Comparison of ENCODE assay signal across 8 cellular contexts in the genomic region with DNA sequence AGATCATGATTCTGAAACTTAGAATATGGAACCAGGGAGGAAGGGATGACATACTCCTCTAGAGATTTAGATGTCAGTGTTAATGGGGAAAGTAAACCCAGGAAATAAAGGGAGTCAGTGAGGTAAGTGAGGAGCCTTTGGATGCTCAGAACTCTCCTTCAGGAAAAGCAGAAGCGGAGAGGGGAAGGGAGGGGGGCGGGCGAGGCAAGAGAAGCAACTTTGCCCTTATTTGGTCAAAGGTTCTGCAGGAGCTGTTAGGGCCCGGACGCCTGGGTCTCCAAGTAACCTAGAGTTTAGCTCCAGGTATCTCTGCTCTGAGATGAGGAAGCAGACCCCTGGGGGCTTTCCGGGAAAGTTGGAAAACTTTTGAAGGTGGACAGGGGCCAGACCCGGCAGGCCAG. TPM values are rescaled to one million over a fixed set of nuclear protein-coding genes. Genes with fewer than 3 reads are reported as not detected.
A peak's percentile ranks its signal among the peaks of the same experiment; 100 is the strongest.
DNase-seq lines count a peak whose midpoint lies in the region; ATAC-seq and TF ChIP-seq lines count a peak whose summit lies in the region.

No MANE protein-coding gene starts in this region.

- peaks cover 70% of the 10 kb centered on the region for H3K4me1 ChIP-seq in CD4-positive, CD25-positive, alpha-beta regulatory T cell (ENCODE audit: control insufficient read depth, insufficient read depth, low read length, poor library complexity, severe bottlenecking)
- H3K4me1 ChIP-seq in body of pancreas (peaks cover 34% of the 10 kb centered on the region), mucosa of descending colon (ENCODE audit: low read depth) (peaks cover 35% of the 10 kb centered on the region)

- peak overlapping the region; percentile 90 to 99 (median 96) for H3K4me3 Mint-ChIP-seq in CD4-positive, CD25-positive, alpha-beta regulatory T cell

- no peak for DNase-seq in CD4-positive, CD25-positive, alpha-beta regulatory T cell
- DNase-seq in LNCaP clone FGC (ENCODE audit: low read depth): no peak
- no peak for DNase-seq in body of pancreas
- DNase-seq in mucosa of descending colon: peak in 1 of 3 donors; percentile 64
- no peak for DNase-seq in anterior cingulate cortex (lab: John Stamatoyannopoulos, UW)
- DNase-seq in GM20000 (ENCODE audit: low spot score): no peak

- ATAC-seq in CD4-positive, CD25-positive, alpha-beta regulatory T cell (ENCODE audit: low read depth in 2 of 2): no peak
- ATAC-seq in body of pancreas: no peak
- ATAC-seq in mucosa of descending colon: no peak
- no peak for ATAC-seq in HG03378 (IDR thresholded peaks at IDR 0.05; ENCODE audit: unreplicated experiment)
- no peak for ATAC-seq in HG02870 (IDR thresholded peaks at IDR 0.05; ENCODE audit: unreplicated experiment)

- peaks cover 4% of the 10 kb centered on the region for H3K27me3 Mint-ChIP-seq in CD4-positive, CD25-positive, alpha-beta regulatory T cell

- intact Hi-C loops in body of pancreas (cut with DNase I): no loop called here
- intact Hi-C loops in mucosa of descending colon (cut with DNase I, micrococcal nuclease): no loop called here

- TF ChIP-seq CTCF in LNCaP clone FGC (IDR thresholded peaks at IDR 0.05; ENCODE audit: control insufficient read depth, extremely low read depth, insufficient read depth): no peak
- no peak for TF ChIP-seq CTCF in body of pancreas (IDR thresholded peaks at IDR 0.05)
- TF ChIP-seq CTCF in mucosa of descending colon (IDR thresholded peaks at IDR 0.05): no peak
- no peak for TF ChIP-seq CTCF in GM20000 (IDR thresholded peaks at IDR 0.05; ENCODE audit: extremely low read depth, missing control alignments)

- 2% methylated on average over 7 of the region's 7 CpGs for WGBS in body of pancreas, 2 donors

- peak overlapping the region; percentile 97 for H3K27ac ChIP-seq in CD4-positive, CD25-positive, alpha-beta regulatory T cell (ENCODE audit: insufficient read depth, low read length, poor library complexity, severe bottlenecking)
- H3K27ac ChIP-seq in body of pancreas: peak overlapping the region; percentile 93 to 99 (median 96)

- H3K9me3 Mint-ChIP-seq in CD4-positive, CD25-positive, alpha-beta regulatory T cell: peaks cover 0 to 3% (median 0%) of the 10 kb centered on the region in 7 donors

- no peak for TF ChIP-seq POLR2A in body of pancreas (IDR thresholded peaks at IDR 0.05)

- peak overlapping the region; percentile 96 for H3K4me3 ChIP-seq in CD4-positive, CD25-positive, alpha-beta regulatory T cell (ENCODE audit: low read depth, low read length)
- H3K4me3 ChIP-seq in LNCaP clone FGC (ENCODE audit: low read depth, low read length) (peak overlapping the region; percentile 99), body of pancreas (peak overlapping the region; percentile 55 to 91), mucosa of descending colon (peak overlapping the region; percentile 98)

- no peaks in the 10 kb centered on the region for H3K27me3 ChIP-seq in CD4-positive, CD25-positive, alpha-beta regulatory T cell (ENCODE audit: control insufficient read depth, insufficient read depth, low read length)
- no peaks in the 10 kb centered on the region for H3K27me3 ChIP-seq in body of pancreas

- H3K36me3 Mint-ChIP-seq in CD4-positive, CD25-positive, alpha-beta regulatory T cell: peaks cover 24% of the 10 kb centered on the region

- H3K4me1 Mint-ChIP-seq in CD4-positive, CD25-positive, alpha-beta regulatory T cell: peaks cover 0 to 64% (median 39%) of the 10 kb centered on the region in 4 donors

- H3K9me3 ChIP-seq in CD4-positive, CD25-positive, alpha-beta regulatory T cell (ENCODE audit: control insufficient read depth in 2 of 2, low read length in 2 of 2): no peaks in the 10 kb centered on the region
- H3K9me3 ChIP-seq in body of pancreas (no peaks in the 10 kb centered on the region), mucosa of descending colon (no peaks in the 10 kb centered on the region)

- H3K36me3 ChIP-seq in CD4-positive, CD25-positive, alpha-beta regulatory T cell (ENCODE audit: control insufficient read depth, insufficient read depth, low read length): peaks cover 39% of the 10 kb centered on the region
- H3K36me3 ChIP-seq in body of pancreas (replicated peaks in 1 of 2; ENCODE audit: insufficient read depth in 1 of 2, low read depth in 2 of 2): peaks cover 0 to 4% of the 10 kb centered on the region in 2 donors
- H3K36me3 ChIP-seq in mucosa of descending colon (ENCODE audit: low read depth): no peaks in the 10 kb centered on the region

- peak overlapping the region; percentile 82 to 94 (median 84) for H3K27ac Mint-ChIP-seq in CD4-positive, CD25-positive, alpha-beta regulatory T cell

RNA-seq across cellular contexts. Expression of a gene that starts 1.3 kb away (rescaled TPM):
- total RNA-seq in CD4-positive, CD25-positive, alpha-beta regulatory T cell: 865 TPM
- polyA plus RNA-seq in CD4-positive, CD25-positive, alpha-beta regulatory T cell: 1,000 to 10,000 TPM; 2,018 to 2,804 (median 2,386) TPM
- total RNA-seq in body of pancreas (100 to 1,000 TPM; 164 to 180 TPM), mucosa of descending colon (100 to 1,000 TPM; 605 to 825 (median 723) TPM)

RNA-seq across cellular contexts. Expression of a gene that starts 3.9 kb away (rescaled TPM):
- total RNA-seq in CD4-positive, CD25-positive, alpha-beta regulatory T cell: 11.7 TPM
- polyA plus RNA-seq in CD4-positive, CD25-positive, alpha-beta regulatory T cell: 1 to 10 TPM in 1 of 4 donors, under 1 TPM in 3; 0.29 to 1.6 (median 0.41) TPM
- total RNA-seq in body of pancreas (1 to 10 TPM; 3.3 to 3.6 TPM), mucosa of descending colon (10 to 100 TPM in 2 of 3 donors, 1 to 10 TPM in 1; 8.6 to 12.4 (median 10.1) TPM)

RNA-seq across cellular contexts. Expression of a gene that starts 6.9 kb away (rescaled TPM):
- 105 TPM for total RNA-seq in CD4-positive, CD25-positive, alpha-beta regulatory T cell
- 10 to 100 TPM; 31.5 to 58.2 (median 45.9) TPM for polyA plus RNA-seq in CD4-positive, CD25-positive, alpha-beta regulatory T cell
- total RNA-seq in body of pancreas (10 to 100 TPM; 23.1 to 37.6 TPM), mucosa of descending colon (100 to 1,000 TPM in 2 of 3 donors, 10 to 100 TPM in 1; 90.8 to 118 (median 114) TPM)

RNA-seq across cellular contexts. Expression of a gene that starts 7.2 kb away (rescaled TPM):
- total RNA-seq in CD4-positive, CD25-positive, alpha-beta regulatory T cell: 22.6 TPM
- 10 to 100 TPM; 69.3 to 78.4 (median 74.4) TPM for polyA plus RNA-seq in CD4-positive, CD25-positive, alpha-beta regulatory T cell
- total RNA-seq in body of pancreas: 10 to 100 TPM; 23.7 to 33.2 TPM
- 10 to 100 TPM; 68.4 to 87.2 (median 72.8) TPM for total RNA-seq in mucosa of descending colon

RNA-seq across cellular contexts. Expression of a gene that starts 14.9 kb away (rescaled TPM):
- total RNA-seq in CD4-positive, CD25-positive, alpha-beta regulatory T cell: 1.9 TPM
- polyA plus RNA-seq in CD4-positive, CD25-positive, alpha-beta regulatory T cell: under 1 TPM in 2 of 4 donors, not detected in 2; 0.07 to 0.22 TPM
- not detected for total RNA-seq in body of pancreas
- total RNA-seq in mucosa of descending colon: not detected
